ENCODE assay signal across 8 cellular contexts in the genomic region with DNA sequence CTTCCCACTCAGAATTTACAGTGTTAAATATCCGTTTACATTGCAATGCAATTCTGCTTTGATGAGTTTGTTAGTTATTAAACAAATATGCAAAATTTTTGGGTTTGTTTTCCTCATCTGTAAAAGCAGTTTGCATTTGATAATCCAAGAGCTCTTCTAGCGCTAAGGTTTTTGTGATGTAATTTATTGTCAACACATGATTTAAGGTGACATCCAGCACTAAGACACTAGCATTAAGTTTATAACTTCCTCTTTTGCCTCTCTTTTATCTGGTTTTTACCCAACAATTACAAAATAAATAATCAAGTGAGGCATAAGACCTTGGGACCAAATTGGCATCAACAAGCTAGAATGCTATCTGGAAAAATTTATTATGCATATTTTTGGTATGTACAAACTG. TPM values are rescaled to one million over a fixed set of nuclear protein-coding genes. Genes with fewer than 3 reads are reported as not detected.
DNase-seq lines count a peak whose midpoint lies in the region; ATAC-seq and TF ChIP-seq lines count a peak whose summit lies in the region.

No MANE protein-coding gene starts in this region.

- no peak overlapping the region for H4K8ac ChIP-seq in trophoblast cell (ENCODE audit: low read depth, low read length)

- no peak overlapping the region for H2BK12ac ChIP-seq in trophoblast cell (ENCODE audit: low read length)

- no peak for ATAC-seq in activated CD8-positive, alpha-beta T cell treated with anti-CD3 and anti-CD28 coated beads, Interleukin-2, amount 10 ng/mL, durations not matched to agents 7 days and 5 days

- no peak overlapping the region for H4K91ac ChIP-seq in trophoblast cell (ENCODE audit: low read depth, low read length)

- H3K27me3 ChIP-seq in liver (ENCODE audit: control insufficient read depth in 4 of 4, insufficient read depth in 4 of 4, low read length in 3 of 4) (no peaks in the 10 kb centered on the region), trophoblast cell (ENCODE audit: insufficient read depth, low read length) (no peaks in the 10 kb centered on the region)

- no peak overlapping the region for H3K23ac ChIP-seq in trophoblast cell (ENCODE audit: low read length)

- H3K9me3 ChIP-seq in liver (ENCODE audit: control insufficient read depth in 4 of 4, low read length in 3 of 4) = no peaks in the 10 kb centered on the region
- H3K9me3 ChIP-seq in trophoblast cell (ENCODE audit: insufficient read depth, low read depth, low read length) = no peaks in the 10 kb centered on the region

- TF ChIP-seq CTCF in liver (IDR thresholded peaks at IDR 0.05; ENCODE audit: low read depth, low read length, missing input control) = no peak
- TF ChIP-seq CTCF in type B pancreatic cell (conservative IDR thresholded peaks at IDR 0.05) = no peak

- no peaks in the 10 kb centered on the region for H3K27me3 Mint-ChIP-seq in activated naive CD4-positive, alpha-beta T cell treated with anti-CD3 and anti-CD28 coated beads, Interleukin-2, amount 50 U/mL, for 24 hours
- peaks cover 3% of the 10 kb centered on the region for H3K27me3 Mint-ChIP-seq in activated CD8-positive, alpha-beta T cell treated with anti-CD3 and anti-CD28 coated beads, Interleukin-2, amount 10 ng/mL, durations not matched to agents 7 days and 5 days (ENCODE audit: low read depth)
- peaks cover 18% of the 10 kb centered on the region for H3K27me3 Mint-ChIP-seq in type B pancreatic cell

- CTCF ChIA-PET in activated CD8-positive, alpha-beta T cell treated with anti-CD3 and anti-CD28 coated beads, Interleukin-2, amount 10 ng/mL, durations not matched to agents 7 days and 5 days (lab: Charles Lee) = interaction anchor here (1.3 kb wide), 1 partner anchor 78 kb away, joined by 5 read pairs; a partner anchor contains a TSS

- H3K18ac ChIP-seq in trophoblast cell (ENCODE audit: low read length) = no peak overlapping the region

- no peak for DNase-seq in activated naive CD4-positive, alpha-beta T cell (lab: John Stamatoyannopoulos, UW)
- no peak for DNase-seq in activated CD8-positive, alpha-beta T cell treated with anti-CD3 and anti-CD28 coated beads, Interleukin-2, amount 10 ng/mL, durations not matched to agents 7 days and 5 days
- no peak for DNase-seq in type B pancreatic cell (ENCODE audit: extremely low spot score, unreplicated experiment)
- DNase-seq in NCI-H510A treated with DMSO at 0.1 percent for 48 hours (lab: John Stamatoyannopoulos, UW) = no peak
- DNase-seq in superior temporal gyrus (ENCODE audit: extremely low spot score) = no peak
- DNase-seq in trophoblast cell = no peak

- no peak overlapping the region for H2AFZ ChIP-seq in trophoblast cell (ENCODE audit: insufficient read depth, low read length, poor library complexity)

- H3K27ac Mint-ChIP-seq in activated naive CD4-positive, alpha-beta T cell treated with anti-CD3 and anti-CD28 coated beads, Interleukin-2, amount 50 U/mL, for 24 hours = no peak overlapping the region
- H3K27ac Mint-ChIP-seq in activated CD8-positive, alpha-beta T cell treated with anti-CD3 and anti-CD28 coated beads, Interleukin-2, amount 10 ng/mL, durations not matched to agents 7 days and 5 days = no peak overlapping the region
- H3K27ac Mint-ChIP-seq in type B pancreatic cell = no peak overlapping the region

- H2BK120ac ChIP-seq in trophoblast cell (ENCODE audit: insufficient read depth, low read length, poor library complexity) = no peak overlapping the region

- peaks cover 3% of the 10 kb centered on the region for H3K79me1 ChIP-seq in trophoblast cell (ENCODE audit: low read length)

- H3K14ac ChIP-seq in trophoblast cell (ENCODE audit: low read length) = no peak overlapping the region

- H4K12ac ChIP-seq in trophoblast cell (ENCODE audit: low read depth, low read length) = no peak overlapping the region

- POLR2A ChIA-PET in activated CD8-positive, alpha-beta T cell treated with anti-CD3 and anti-CD28 coated beads, Interleukin-2, amount 10 ng/mL, durations not matched to agents 7 days and 5 days (lab: Charles Lee) = no interaction called here

- peaks cover 5% of the 10 kb centered on the region for H3K79me2 ChIP-seq in trophoblast cell (ENCODE audit: control insufficient read depth, insufficient read depth, low read length, poor library complexity)

- 6% methylated on average over 2 of the region's 2 CpGs for WGBS in liver
- WGBS in trophoblast cell (ENCODE audit: extremely low coverage, insufficient coverage, insufficient read length) = no CpG with 5 or more reads among the region's 2 CpGs

- H3K9ac ChIP-seq in liver (ENCODE audit: low read depth in 1 of 2, low read length in 2 of 2) (no peak overlapping the region), trophoblast cell (ENCODE audit: low read length) (no peak overlapping the region)

- H3K4me2 ChIP-seq in trophoblast cell (ENCODE audit: low read length) = no peak overlapping the region

- no peak overlapping the region for H2BK5ac ChIP-seq in trophoblast cell (ENCODE audit: low read depth, low read length, poor library complexity)

- H3K4me1 Mint-ChIP-seq in activated naive CD4-positive, alpha-beta T cell treated with anti-CD3 and anti-CD28 coated beads, Interleukin-2, amount 50 U/mL, for 24 hours = peaks cover 41% of the 10 kb centered on the region
- peaks cover 28% of the 10 kb centered on the region for H3K4me1 Mint-ChIP-seq in activated CD8-positive, alpha-beta T cell treated with anti-CD3 and anti-CD28 coated beads, Interleukin-2, amount 10 ng/mL, durations not matched to agents 7 days and 5 days (ENCODE audit: low read depth)
- peaks cover 3% of the 10 kb centered on the region for H3K4me1 Mint-ChIP-seq in type B pancreatic cell (ENCODE audit: unreplicated experiment)

- H3K4ac ChIP-seq in trophoblast cell (ENCODE audit: low read depth, low read length) = no peak overlapping the region

- no peak for TF ChIP-seq RAD21 in liver (IDR thresholded peaks at IDR 0.05)

- no peak overlapping the region for H2AK5ac ChIP-seq in trophoblast cell (ENCODE audit: low read length)

- no peaks in the 10 kb centered on the region for H3K9me3 Mint-ChIP-seq in activated naive CD4-positive, alpha-beta T cell treated with anti-CD3 and anti-CD28 coated beads, Interleukin-2, amount 50 U/mL, for 24 hours
- H3K9me3 Mint-ChIP-seq in activated CD8-positive, alpha-beta T cell treated with anti-CD3 and anti-CD28 coated beads, Interleukin-2, amount 10 ng/mL, durations not matched to agents 7 days and 5 days (ENCODE audit: insufficient read depth) = no peaks in the 10 kb centered on the region
- H3K9me3 Mint-ChIP-seq in type B pancreatic cell = no peaks in the 10 kb centered on the region

- peak overlapping the region; percentile 92 for H3K4me3 Mint-ChIP-seq in activated naive CD4-positive, alpha-beta T cell treated with anti-CD3 and anti-CD28 coated beads, Interleukin-2, amount 50 U/mL, for 24 hours
- peak overlapping the region; percentile 91 for H3K4me3 Mint-ChIP-seq in activated CD8-positive, alpha-beta T cell treated with anti-CD3 and anti-CD28 coated beads, Interleukin-2, amount 10 ng/mL, durations not matched to agents 7 days and 5 days
- H3K4me3 Mint-ChIP-seq in type B pancreatic cell = peak overlapping the region; percentile 95

- peaks cover 2% of the 10 kb centered on the region for H3K36me3 Mint-ChIP-seq in activated naive CD4-positive, alpha-beta T cell treated with anti-CD3 and anti-CD28 coated beads, Interleukin-2, amount 50 U/mL, for 24 hours
- peaks cover 11% of the 10 kb centered on the region for H3K36me3 Mint-ChIP-seq in activated CD8-positive, alpha-beta T cell treated with anti-CD3 and anti-CD28 coated beads, Interleukin-2, amount 10 ng/mL, durations not matched to agents 7 days and 5 days (ENCODE audit: low read depth)
- H3K36me3 Mint-ChIP-seq in type B pancreatic cell = peaks cover 4% of the 10 kb centered on the region

- H3K36me3 ChIP-seq in liver (ENCODE audit: control insufficient read depth in 4 of 4, insufficient read depth in 3 of 4, low read depth in 1 of 4, low read length in 3 of 4) (peaks cover 0 to 12% (median 10%) of the 10 kb centered on the region in 4 donors), trophoblast cell (ENCODE audit: control insufficient read depth in 1 of 2, insufficient read depth in 2 of 2, low read length in 2 of 2) (peaks cover 0 to 3% of the 10 kb centered on the region in 2 experiments)

- H3K27ac ChIP-seq in liver (ENCODE audit: low read depth in 1 of 2, low read length in 2 of 2) (peak overlapping the region in 1 of 2 donors; percentile 67), trophoblast cell (ENCODE audit: low read depth, low read length) (no peak overlapping the region)

- H3K4me1 ChIP-seq in liver (ENCODE audit: control insufficient read depth in 4 of 4, insufficient read depth in 4 of 4, low read length in 3 of 4) = peaks cover 9 to 16% (median 15%) of the 10 kb centered on the region in 4 donors
- H3K4me1 ChIP-seq in trophoblast cell (ENCODE audit: control insufficient read depth in 1 of 2, insufficient read depth in 2 of 2, low read length in 2 of 2) = no peaks in the 10 kb centered on the region

- peak overlapping the region; percentile 84 to 95 (median 88) for H3K4me3 ChIP-seq in liver (ENCODE audit: low read depth in 1 of 3, low read length in 3 of 3)
- no peak overlapping the region for H3K4me3 ChIP-seq in trophoblast cell (ENCODE audit: low read depth, low read length)

TF ChIP-seq in liver, 16 proteins besides CTCF, POLR2A, EP300 and RAD21 (continues in another document):
- TF ChIP-seq JUND (IDR thresholded peaks at IDR 0.05) = no peak
- no peak for TF ChIP-seq HNF4A (conservative IDR thresholded peaks at IDR 0.05)
- TF ChIP-seq RXRA (IDR thresholded peaks at IDR 0.05) = no peak
- TF ChIP-seq HNF4G (IDR thresholded peaks at IDR 0.05) = no peak

RNA-seq across cellular contexts. Expression of a gene that starts 1.0 kb away (rescaled TPM):
- total RNA-seq in activated CD8-positive, alpha-beta T cell treated with anti-CD3 and anti-CD28 coated beads, Interleukin-2, amount 10 ng/mL, durations not matched to agents 7 days and 5 days = 10 to 100 TPM; 49.1 to 56.6 TPM
- 10 to 100 TPM; 19.4 to 28.6 TPM for total RNA-seq in liver
- 100 to 1,000 TPM in 1 of 2 donors, 10 to 100 TPM in 1; 26.5 to 107 TPM for polyA plus RNA-seq in liver
- 42.4 and 46.3 TPM in 2 replicates for total RNA-seq in type B pancreatic cell (ENCODE audit: low replicate concordance)
- 90.4 and 90.7 TPM in 2 replicates for polyA plus RNA-seq in trophoblast cell (2013)
